In the genomic region with DNA sequence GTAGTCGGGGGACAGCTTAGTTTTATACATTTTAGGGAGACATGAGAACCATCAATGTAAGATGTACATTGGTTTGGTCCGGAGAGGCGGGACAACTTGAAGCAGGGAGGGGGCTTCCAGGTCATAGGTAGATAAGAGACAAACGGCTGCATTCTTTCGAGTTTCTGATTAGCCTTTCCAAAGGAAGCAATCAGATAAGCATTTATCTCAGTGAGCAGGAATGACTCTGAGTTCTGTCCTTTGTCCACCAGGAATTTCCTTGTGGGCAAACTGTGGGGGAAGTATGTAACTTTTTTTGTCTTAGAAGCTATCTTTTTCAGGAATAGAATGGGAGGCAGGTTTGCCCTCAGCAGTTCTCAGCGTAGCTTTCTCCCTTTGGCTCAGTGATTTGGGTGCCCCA, we compare ENCODE assay signal across 11 cellular contexts. TPM values are rescaled to one million over a fixed set of nuclear protein-coding genes. Genes with fewer than 3 reads are reported as not detected.
DNase-seq lines count a peak whose midpoint lies in the region; ATAC-seq and TF ChIP-seq lines count a peak whose summit lies in the region.
"Had no signal": no experiment of that assay in that cellular context is flagged by ENCODE, and none has a peak within 500 bp of the region (broad histone marks: within the 10 kb centered on the region; RNA-seq: fewer than 3 reads in every experiment).

No MANE protein-coding gene starts in this region.

- peaks cover 43% of the 10 kb centered on the region for H3K36me3 Mint-ChIP-seq in activated naive CD4-positive, alpha-beta T cell treated with anti-CD3 and anti-CD28 coated beads for 36 hours (ENCODE audit: low read depth)
- peaks cover 44% of the 10 kb centered on the region for H3K36me3 Mint-ChIP-seq in activated CD4-positive, alpha-beta memory T cell treated with anti-CD3 and anti-CD28 coated beads, Interleukin-2, amount 10 ng/mL, durations not matched to agents 7 days and 5 days (ENCODE audit: low read depth)

- DNase-seq in activated naive CD4-positive, alpha-beta T cell treated with anti-CD3 and anti-CD28 coated beads for 36 hours: no peak
- DNase-seq in activated naive CD4-positive, alpha-beta T cell treated with anti-CD3 and anti-CD28 coated beads, Interleukin-2, amount 50 U/mL, for 16 hours: no peak
- DNase-seq in activated CD4-positive, alpha-beta memory T cell treated with anti-CD3 and anti-CD28 coated beads, Interleukin-2, amount 10 ng/mL, durations not matched to agents 7 days and 5 days: no peak
- DNase-seq in thoracic aorta (ENCODE audit: low spot score) (no peak), GM13976 (ENCODE audit: low spot score) (no peak), KBM-7 (no peak)
- no peak for DNase-seq in stimulated activated naive CD4-positive, alpha-beta T cell treated with Interleukin-2 at 50 U/mL for 16 hours (lab: John Stamatoyannopoulos, UW)

- in situ Hi-C loops in GM13976 (cut with MboI; ENCODE audit: low sequenced_read_pairs, unreplicated experiment): no loop called here
- in situ Hi-C loops in KBM-7 (cut with MboI; ENCODE audit: low pct_unique_long_range_greater_than_20kb, low sequenced_read_pairs): no loop called here

- ATAC-seq in thoracic aorta (ENCODE audit: insufficient number of reproducible peaks, low FRiP score, low read depth): no peak

- H3K4me1 Mint-ChIP-seq in activated naive CD4-positive, alpha-beta T cell treated with anti-CD3 and anti-CD28 coated beads for 36 hours (ENCODE audit: low read depth): peaks cover 58% of the 10 kb centered on the region
- peaks cover 48% of the 10 kb centered on the region for H3K4me1 Mint-ChIP-seq in activated CD4-positive, alpha-beta memory T cell treated with anti-CD3 and anti-CD28 coated beads, Interleukin-2, amount 10 ng/mL, durations not matched to agents 7 days and 5 days

- H3K27ac ChIP-seq in thoracic aorta: no peak overlapping the region

- no peaks in the 10 kb centered on the region for H3K9me3 Mint-ChIP-seq in activated naive CD4-positive, alpha-beta T cell treated with anti-CD3 and anti-CD28 coated beads for 36 hours
- H3K9me3 Mint-ChIP-seq in activated CD4-positive, alpha-beta memory T cell treated with anti-CD3 and anti-CD28 coated beads, Interleukin-2, amount 10 ng/mL, durations not matched to agents 7 days and 5 days: no peaks in the 10 kb centered on the region

- POLR2A ChIA-PET in activated CD4-positive, alpha-beta memory T cell treated with anti-CD3 and anti-CD28 coated beads, Interleukin-2, amount 10 ng/mL, durations not matched to agents 7 days and 5 days (lab: Charles Lee): interaction anchor here (1.0 to 3.7 kb wide), 3 partner anchors 9 to 113 kb away, joined by 4 to 13 read pairs (median 7); a partner anchor contains a TSS

- CTCF ChIA-PET in activated naive CD4-positive, alpha-beta T cell treated with anti-CD3 and anti-CD28 coated beads for 36 hours (lab: Charles Lee): interaction anchor here (5.6 kb wide), 1 partner anchor 9 kb away, joined by 50 read pairs; no protein-coding TSS in a partner anchor
- CTCF ChIA-PET in activated CD4-positive, alpha-beta memory T cell treated with anti-CD3 and anti-CD28 coated beads, Interleukin-2, amount 10 ng/mL, durations not matched to agents 7 days and 5 days (lab: Charles Lee): interaction anchor here (0.8 to 4.1 kb wide), 4 partner anchors 9 to 242 kb away, joined by 3 to 25 read pairs (median 3); no protein-coding TSS in a partner anchor

- no peaks in the 10 kb centered on the region for H3K27me3 ChIP-seq in thoracic aorta (replicated peaks; ENCODE audit: insufficient read depth)
- H3K27me3 ChIP-seq: tibial nerve had no signal

- TF ChIP-seq CTCF in thoracic aorta (IDR thresholded peaks at IDR 0.05): no peak
- no peak for TF ChIP-seq CTCF in GM13976 (IDR thresholded peaks at IDR 0.05; ENCODE audit: borderline replicate concordance, control extremely low read depth, extremely low read depth, insufficient read depth, missing control alignments)

- H3K4me3 ChIP-seq in iPS-18c (ENCODE audit: insufficient read depth, low read depth, low read length) (peak overlapping the region; percentile 79), thoracic aorta (peak overlapping the region; percentile 79)

- peak overlapping the region; percentile 94 for H3K4me3 Mint-ChIP-seq in activated naive CD4-positive, alpha-beta T cell treated with anti-CD3 and anti-CD28 coated beads for 36 hours
- peak overlapping the region; percentile 94 for H3K4me3 Mint-ChIP-seq in activated CD4-positive, alpha-beta memory T cell treated with anti-CD3 and anti-CD28 coated beads, Interleukin-2, amount 10 ng/mL, durations not matched to agents 7 days and 5 days

- peaks cover 2% of the 10 kb centered on the region for H3K9me3 ChIP-seq in iPS-18c (ENCODE audit: control insufficient read depth, insufficient read depth, low read length)
- H3K9me3 ChIP-seq in thoracic aorta: no peaks in the 10 kb centered on the region
- H3K9me3 ChIP-seq: prostate gland, tibial nerve had no signal

- no peaks in the 10 kb centered on the region for H3K27me3 Mint-ChIP-seq in activated naive CD4-positive, alpha-beta T cell treated with anti-CD3 and anti-CD28 coated beads for 36 hours (ENCODE audit: low read depth)
- H3K27me3 Mint-ChIP-seq in activated CD4-positive, alpha-beta memory T cell treated with anti-CD3 and anti-CD28 coated beads, Interleukin-2, amount 10 ng/mL, durations not matched to agents 7 days and 5 days: no peaks in the 10 kb centered on the region

- intact Hi-C loops in activated naive CD4-positive, alpha-beta T cell treated with anti-CD3 and anti-CD28 coated beads for 36 hours (cut with micrococcal nuclease): loop anchor here (10.0 kb wide), 1 partner anchor 770 kb away; a partner anchor contains a TSS

- peaks cover 28% of the 10 kb centered on the region for H3K36me3 ChIP-seq in thoracic aorta
- H3K36me3 ChIP-seq: prostate gland had no signal

- H3K27ac Mint-ChIP-seq in activated naive CD4-positive, alpha-beta T cell treated with anti-CD3 and anti-CD28 coated beads for 36 hours: peak overlapping the region; percentile 85
- H3K27ac Mint-ChIP-seq in activated CD4-positive, alpha-beta memory T cell treated with anti-CD3 and anti-CD28 coated beads, Interleukin-2, amount 10 ng/mL, durations not matched to agents 7 days and 5 days: peak overlapping the region; percentile 82

- H3K4me1 ChIP-seq in thoracic aorta (ENCODE audit: control insufficient read depth in 1 of 2, low read depth in 2 of 2): peaks cover 16 to 49% of the 10 kb centered on the region in 2 donors

RNA-seq across cellular contexts. Expression of a gene that starts 1.4 kb away (rescaled TPM):
- 10 to 100 TPM; 27.6 to 27.8 TPM for total RNA-seq in activated naive CD4-positive, alpha-beta T cell treated with anti-CD3 and anti-CD28 coated beads for 36 hours
- total RNA-seq in activated CD4-positive, alpha-beta memory T cell treated with anti-CD3 and anti-CD28 coated beads, Interleukin-2, amount 10 ng/mL, durations not matched to agents 7 days and 5 days: 10 to 100 TPM; 36.1 to 36.8 TPM
- 10 to 100 TPM; 21.8 to 31.8 TPM for total RNA-seq in thoracic aorta

RNA-seq across cellular contexts. Expression of a gene that starts 21.2 kb away (rescaled TPM):
- total RNA-seq in activated naive CD4-positive, alpha-beta T cell treated with anti-CD3 and anti-CD28 coated beads for 36 hours: not detected
- not detected for total RNA-seq in activated CD4-positive, alpha-beta memory T cell treated with anti-CD3 and anti-CD28 coated beads, Interleukin-2, amount 10 ng/mL, durations not matched to agents 7 days and 5 days
- total RNA-seq in thoracic aorta: not detected
- total RNA-seq: prostate gland had no signal

RNA-seq across cellular contexts. Expression of a gene that starts 39.7 kb away (rescaled TPM):
- not detected for total RNA-seq in activated naive CD4-positive, alpha-beta T cell treated with anti-CD3 and anti-CD28 coated beads for 36 hours
- total RNA-seq in activated CD4-positive, alpha-beta memory T cell treated with anti-CD3 and anti-CD28 coated beads, Interleukin-2, amount 10 ng/mL, durations not matched to agents 7 days and 5 days: not detected
- not detected for total RNA-seq in thoracic aorta
- total RNA-seq: SK-MEL-5 had no signal

RNA-seq across cellular contexts. Expression of a gene that starts 58.1 kb away (rescaled TPM):
- total RNA-seq in activated naive CD4-positive, alpha-beta T cell treated with anti-CD3 and anti-CD28 coated beads for 36 hours: 10 to 100 TPM; 82.4 to 89.4 TPM
- total RNA-seq in activated CD4-positive, alpha-beta memory T cell treated with anti-CD3 and anti-CD28 coated beads, Interleukin-2, amount 10 ng/mL, durations not matched to agents 7 days and 5 days: 10 to 100 TPM; 80.1 to 82.0 TPM
- total RNA-seq in thoracic aorta: 100 to 1,000 TPM; 110 to 119 TPM
